In genomic region chr3:193794002-193794835, GRCh38 we compare ENCODE assay signal across 1 cellular context.
TF ChIP-seq lines count a peak whose summit lies in the region.

No MANE protein-coding gene starts in this region.

TF ChIP-seq in H1, 55 proteins besides CTCF, POLR2A, EP300 and RAD21:
- no peak for TF ChIP-seq GABPA (IDR thresholded peaks at IDR 0.05; ENCODE audit: borderline replicate concordance, insufficient read depth, low read length)
